In genomic region chr7:147982307-147982706, GRCh38 we compare ENCODE assay signal across 19 cellular contexts.
"Had no signal": no experiment of that assay in that cellular context is flagged by ENCODE, and none has a peak within 500 bp of the region (broad histone marks: within the 10 kb centered on the region; RNA-seq: fewer than 3 reads in every experiment).

No MANE protein-coding gene starts in this region.

- H3K4me3 ChIP-seq: dorsolateral prefrontal cortex, pancreas, prostate gland, spleen, stomach, thyroid gland, uterus had no signal

- FAIRE-seq: frontal cortex, pancreas had no signal

- H3K4me1 ChIP-seq: pancreas, prostate gland, spleen, thyroid gland, uterus had no signal

- ATAC-seq: left lobe of liver; natural killer cell; pancreas; sciatic nerve; stimulated activated naive B cell treated with anti-CD40 and anti-IgM and Interleukin-4, amounts not matched to agents 10 μg/mL and 1 μg/mL and 100 μg/mL, for 72 hours had no signal

- DNase-seq: cortex of kidney; dorsolateral prefrontal cortex; effector CD8-positive, alpha-beta T cell; islet precursor cell; mammary epithelial cell; natural killer cell; pancreas; spleen; stimulated activated CD4-positive, alpha-beta T cell treated with anti-CD3 and anti-CD28 coated beads, Interleukin-15, amount 100 ng/mL, for 24 hours; stimulated activated CD4-positive, alpha-beta T cell treated with anti-CD3 and anti-CD28 coated beads, Interleukin-1b, Interleukin-23, amount 100 ng/mL, for 48 hours; stimulated activated CD4-positive, alpha-beta T cell treated with anti-CD3 and anti-CD28 coated beads, Interleukin-4, amount 100 ng/mL, for 4 hours; stimulated activated naive B cell treated with anti-CD40 and anti-IgM and Interleukin-4, amounts not matched to agents 10 μg/mL and 1 μg/mL and 100 μg/mL, for 72 hours; stomach; thyroid gland; uterus had no signal

- H3K27me3 ChIP-seq: dorsolateral prefrontal cortex, pancreas, spleen, stomach, thyroid gland, uterus had no signal

- H3K36me3 ChIP-seq: pancreas, prostate gland, spleen, stomach, thyroid gland, uterus had no signal

- H3K27ac ChIP-seq: dorsolateral prefrontal cortex, pancreas, prostate gland, spleen, stomach, thyroid gland, uterus had no signal

- H3K9me3 ChIP-seq: pancreas, prostate gland, spleen, stomach, thyroid gland, uterus had no signal
